ENCODE assay signal across 25 cellular contexts in genomic region chr5:10892135-10892910, GRCh38.
DNase-seq lines count a peak whose midpoint lies in the region; ATAC-seq and TF ChIP-seq lines count a peak whose summit lies in the region.
"Had no signal": no experiment of that assay in that cellular context is flagged by ENCODE, and none has a peak within 500 bp of the region (broad histone marks: within the 10 kb centered on the region; RNA-seq: fewer than 3 reads in every experiment).

No MANE protein-coding gene starts in this region.

- no peak overlapping the region for H3K27ac ChIP-seq in trophoblast cell (ENCODE audit: low read depth, low read length)
- H3K27ac ChIP-seq: dorsolateral prefrontal cortex, left ventricle myocardium inferior, prostate gland, thoracic aorta, uterus had no signal

- no peaks in the 10 kb centered on the region for H3K9me3 ChIP-seq in trophoblast cell (ENCODE audit: insufficient read depth, low read depth, low read length)
- H3K9me3 ChIP-seq: prostate gland, thoracic aorta, uterus had no signal

- H2BK12ac ChIP-seq in trophoblast cell (ENCODE audit: low read length), result no peak overlapping the region

- H3K4ac ChIP-seq in trophoblast cell (ENCODE audit: low read depth, low read length), result no peak overlapping the region

- no peaks in the 10 kb centered on the region for H3K27me3 ChIP-seq in trophoblast cell (ENCODE audit: insufficient read depth, low read length)
- H3K27me3 ChIP-seq: dorsolateral prefrontal cortex, uterus had no signal

- no peaks in the 10 kb centered on the region for H3K79me1 ChIP-seq in trophoblast cell (ENCODE audit: low read length)

- H2BK5ac ChIP-seq in trophoblast cell (ENCODE audit: low read depth, low read length, poor library complexity), result no peak overlapping the region

- CTCF ChIA-PET in HEK293T (lab: Yijun Ruan, JAX), result interaction anchor here (0.6 kb wide), 1 partner anchor 29 kb away, joined by 3 read pairs; no protein-coding TSS in a partner anchor

- H4K12ac ChIP-seq in trophoblast cell (ENCODE audit: low read depth, low read length), result no peak overlapping the region

- WGBS in trophoblast cell (ENCODE audit: extremely low coverage, insufficient coverage, insufficient read length), result no CpG with 5 or more reads among the region's 5 CpGs

- H3K4me3 ChIP-seq in trophoblast cell (ENCODE audit: low read depth, low read length), result no peak overlapping the region
- H3K4me3 ChIP-seq: dorsolateral prefrontal cortex, left ventricle myocardium inferior, prostate gland, thoracic aorta, uterus had no signal

- H3K4me1 ChIP-seq in trophoblast cell (ENCODE audit: control insufficient read depth in 1 of 2, insufficient read depth in 2 of 2, low read length in 2 of 2), result no peaks in the 10 kb centered on the region
- H3K4me1 ChIP-seq: left ventricle myocardium inferior, prostate gland, uterus had no signal

- no peak for ATAC-seq in HG03354 (IDR thresholded peaks at IDR 0.05; ENCODE audit: poor library complexity, severe bottlenecking, unreplicated experiment)
- ATAC-seq: activated T-cell treated with anti-CD3 and anti-CD28 coated beads, Interleukin-2, amount 50 U/mL, for 4 hours; sciatic nerve had no signal

- H3K4me2 ChIP-seq in trophoblast cell (ENCODE audit: low read length), result no peak overlapping the region

- DNase-seq in ELR (ENCODE audit: low read depth), result peak; percentile 57
- DNase-seq in NCI-H69 (lab: John Stamatoyannopoulos, UW), result peak; percentile 55
- peak; percentile 37 for DNase-seq in amniotic epithelial cell (ENCODE audit: low read depth)
- peak; percentile 4 to 62 for DNase-seq in trophoblast cell
- DNase-seq in HEK293T (ENCODE audit: extremely low spot score), result no peak
- no peak for DNase-seq in activated T-cell treated with anti-CD3 and anti-CD28 coated beads, Interleukin-2, amount 50 U/mL, for 48 hours
- DNase-seq: activated B cell treated with CpG ODN at 0.5 μM for 24 hours; activated CD4-positive, alpha-beta T cell treated with anti-CD3 and anti-CD28 coated beads, Interleukin-2, amount 50 U/mL, for 1 hour; activated naive CD4-positive, alpha-beta T cell; activated T-cell treated with anti-CD3 and anti-CD28 coated beads, Interleukin-2, amount 50 U/mL, for 4 hours; AML-193; CD8-positive, alpha-beta memory T cell; DMS153; dorsolateral prefrontal cortex; left ventricle myocardium inferior; NCI-H446 treated with DMSO at 0.1 percent for 48 hours; SIG-M5; stimulated activated CD4-positive, alpha-beta T cell treated with anti-CD3 and anti-CD28 coated beads, Interleukin-4, amount 100 ng/mL, for 4 hours; stimulated activated naive CD4-positive, alpha-beta T cell; T1000; uterus had no signal

- no peaks in the 10 kb centered on the region for H3K36me3 ChIP-seq in trophoblast cell (ENCODE audit: control insufficient read depth in 1 of 2, insufficient read depth in 2 of 2, low read length in 2 of 2)
- H3K36me3 ChIP-seq: left ventricle myocardium inferior, prostate gland, thoracic aorta, uterus had no signal

- H3K9ac ChIP-seq in trophoblast cell (ENCODE audit: low read length), result no peak overlapping the region

- H2AK5ac ChIP-seq in trophoblast cell (ENCODE audit: low read length), result no peak overlapping the region

- POLR2A ChIA-PET in HEK293T (lab: Yijun Ruan, JAX), result no interaction called here

- H4K91ac ChIP-seq in trophoblast cell (ENCODE audit: low read depth, low read length), result no peak overlapping the region

- no peaks in the 10 kb centered on the region for H3K79me2 ChIP-seq in trophoblast cell (ENCODE audit: control insufficient read depth, insufficient read depth, low read length, poor library complexity)

- no peak overlapping the region for H2AFZ ChIP-seq in trophoblast cell (ENCODE audit: insufficient read depth, low read length, poor library complexity)

- H3K23ac ChIP-seq in trophoblast cell (ENCODE audit: low read length), result no peak overlapping the region

- H3K18ac ChIP-seq in trophoblast cell (ENCODE audit: low read length), result no peak overlapping the region

- no peak overlapping the region for H2BK120ac ChIP-seq in trophoblast cell (ENCODE audit: insufficient read depth, low read length, poor library complexity)

- H4K8ac ChIP-seq in trophoblast cell (ENCODE audit: low read depth, low read length), result no peak overlapping the region

- H3K14ac ChIP-seq in trophoblast cell (ENCODE audit: low read length), result no peak overlapping the region

TF ChIP-seq in HEK293T, 16 proteins besides CTCF, POLR2A, EP300 and RAD21:
- TF ChIP-seq SUZ12 (IDR thresholded peaks at IDR 0.05) (no peak), BHLHE40 (IDR thresholded peaks at IDR 0.05; ENCODE audit: borderline replicate concordance) (no peak), CTBP1 (IDR thresholded peaks at IDR 0.05; ENCODE audit: borderline replicate concordance) (no peak), FOXK2 (IDR thresholded peaks at IDR 0.05) (no peak), L3MBTL2 (conservative IDR thresholded peaks at IDR 0.05) (no peak), HDGF (IDR thresholded peaks at IDR 0.05; ENCODE audit: borderline replicate concordance) (no peak), LEF1 (IDR thresholded peaks at IDR 0.05; ENCODE audit: borderline replicate concordance) (no peak), NFRKB (IDR thresholded peaks at IDR 0.05) (no peak), SP1 (IDR thresholded peaks at IDR 0.05) (no peak), ZNF384 (IDR thresholded peaks at IDR 0.05) (no peak), FOXM1 (IDR thresholded peaks at IDR 0.05; ENCODE audit: borderline replicate concordance) (no peak)
- TF ChIP-seq, protein P1, sequence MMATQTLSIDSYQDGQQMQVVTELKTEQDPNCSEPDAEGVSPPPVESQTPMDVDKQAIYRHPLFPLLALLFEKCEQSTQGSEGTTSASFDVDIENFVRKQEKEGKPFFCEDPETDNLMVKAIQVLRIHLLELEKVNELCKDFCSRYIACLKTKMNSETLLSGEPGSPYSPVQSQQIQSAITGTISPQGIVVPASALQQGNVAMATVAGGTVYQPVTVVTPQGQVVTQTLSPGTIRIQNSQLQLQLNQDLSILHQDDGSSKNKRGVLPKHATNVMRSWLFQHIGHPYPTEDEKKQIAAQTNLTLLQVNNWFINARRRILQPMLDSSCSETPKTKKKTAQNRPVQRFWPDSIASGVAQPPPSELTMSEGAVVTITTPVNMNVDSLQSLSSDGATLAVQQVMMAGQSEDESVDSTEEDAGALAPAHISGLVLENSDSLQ (IDR thresholded peaks at IDR 0.05), result no peak

Comparison
In these comparisons a context has a peak if more than half of its experiments do, and no peak if none do; other contexts are left out.
1. DNase-seq: peak in ELR (single experiment), NCI-H69 (single experiment), amniotic epithelial cell (single experiment) and trophoblast cell (2 of 2); none in HEK293T (single experiment) and activated T-cell treated with anti-CD3 and anti-CD28 coated beads, Interleukin-2, amount 50 U/mL, for 48 hours (0 of 2).